ENCODE assay signal across 15 cellular contexts in genomic region chr20:48706116-48706656, GRCh38.
A peak's percentile ranks its signal among the peaks of the same experiment; 100 is the strongest.
DNase-seq lines count a peak whose midpoint lies in the region; ATAC-seq and TF ChIP-seq lines count a peak whose summit lies in the region.
"Had no signal": no experiment of that assay in that cellular context is flagged by ENCODE, and none has a peak within 500 bp of the region (broad histone marks: within the 10 kb centered on the region; RNA-seq: fewer than 3 reads in every experiment).

No MANE protein-coding gene starts in this region.

- DNase-seq in left ventricle myocardium inferior (no peak), right cardiac atrium (no peak), transverse colon (no peak), Kasumi-1 (lab: John Stamatoyannopoulos, UW) (no peak)
- DNase-seq in stimulated activated CD4-positive, alpha-beta T cell treated with anti-CD3 and anti-CD28 coated beads, Interleukin-2, amount 100 ng/mL, for 48 hours: no peak
- DNase-seq: activated CD4-positive, alpha-beta T cell treated with anti-CD3 and anti-CD28 coated beads for 48 hours; adrenal gland; BE2C; NCI-H187; occipital lobe had no signal

- 96% methylated on average over 2 of the region's 2 CpGs for WGBS in right cardiac atrium
- WGBS in transverse colon (ENCODE audit: low coverage in 1 of 2), 2 donors: 100% methylated on average over 2 of the region's 2 CpGs; no CpG with 5 or more reads in 1 of the 2 donors

- no peak for TF ChIP-seq EP300 in transverse colon (IDR thresholded peaks at IDR 0.05; ENCODE audit: low read depth)

- in situ Hi-C loops in transverse colon (cut with MboI; ENCODE audit: low pct_ligation_motif_present in 1 of 4, low pct_unique_long_range_greater_than_20kb in 1 of 4, low sequenced_read_pairs in 3 of 4): no loop called here

- H3K4me1 Mint-ChIP-seq in activated naive CD8-positive, alpha-beta T cell (ENCODE audit: low read depth): peaks cover 49% of the 10 kb centered on the region

- H3K4me1 ChIP-seq in left ventricle myocardium inferior (peaks cover 40% of the 10 kb centered on the region), right cardiac atrium (ENCODE audit: control insufficient read depth, insufficient read depth, low read length) (peaks cover 9% of the 10 kb centered on the region), transverse colon (peaks cover 0 to 11% (median 0%) of the 10 kb centered on the region in 4 donors)

- TF ChIP-seq POLR2A in transverse colon (IDR thresholded peaks at IDR 0.05): no peak

- no peak for TF ChIP-seq CTCF in left ventricle myocardium inferior (IDR thresholded peaks at IDR 0.05; ENCODE audit: borderline replicate concordance)
- no peak for TF ChIP-seq CTCF in transverse colon (IDR thresholded peaks at IDR 0.05)

- H3K36me3 ChIP-seq in left ventricle myocardium inferior: no peaks in the 10 kb centered on the region
- no peaks in the 10 kb centered on the region for H3K36me3 ChIP-seq in transverse colon
- H3K36me3 ChIP-seq: adrenal gland, BE2C had no signal

- H3K27me3 Mint-ChIP-seq in activated naive CD8-positive, alpha-beta T cell: no peaks in the 10 kb centered on the region

- peaks cover 17% of the 10 kb centered on the region for H3K36me3 Mint-ChIP-seq in activated naive CD8-positive, alpha-beta T cell

- no peak overlapping the region for H3K4me3 Mint-ChIP-seq in activated naive CD8-positive, alpha-beta T cell

- intact Hi-C loops in left ventricle myocardium inferior (cut with micrococcal nuclease) (no loop called here), right cardiac atrium (cut with DNase I) (no loop called here), transverse colon (cut with DNase I; ENCODE audit: low total_unique reads) (no loop called here)

- H3K9me3 ChIP-seq in left ventricle myocardium inferior (replicated peaks): no peaks in the 10 kb centered on the region
- no peaks in the 10 kb centered on the region for H3K9me3 ChIP-seq in right cardiac atrium (ENCODE audit: control insufficient read depth, low read length)
- H3K9me3 ChIP-seq in transverse colon: no peaks in the 10 kb centered on the region
- H3K9me3 ChIP-seq: adrenal gland, BE2C had no signal

- no peaks in the 10 kb centered on the region for H3K9me3 Mint-ChIP-seq in activated naive CD8-positive, alpha-beta T cell (ENCODE audit: low read depth)

- H3K4me3 ChIP-seq in left ventricle myocardium inferior (no peak overlapping the region), right cardiac atrium (ENCODE audit: low read length) (no peak overlapping the region), transverse colon (no peak overlapping the region)
- H3K4me3 ChIP-seq: adrenal gland, K562 had no signal

- ATAC-seq in right cardiac atrium (no peak), GM19397 (IDR thresholded peaks at IDR 0.05; ENCODE audit: unreplicated experiment) (no peak)
- ATAC-seq: K562, SK-N-SH treated with all-trans-retinoic acid at 6 μM for 48 hours had no signal

- no peaks in the 10 kb centered on the region for H3K27me3 ChIP-seq in left ventricle myocardium inferior (ENCODE audit: low read depth)
- no peaks in the 10 kb centered on the region for H3K27me3 ChIP-seq in right cardiac atrium (ENCODE audit: control insufficient read depth, insufficient read depth)
- H3K27me3 ChIP-seq in layer of hippocampus (ENCODE audit: control insufficient read depth, insufficient read depth, low read length): no peaks in the 10 kb centered on the region
- H3K27me3 ChIP-seq in transverse colon: no peaks in the 10 kb centered on the region
- H3K27me3 ChIP-seq: adrenal gland, BE2C had no signal

- H3K27ac ChIP-seq in left ventricle myocardium inferior (replicated peaks) (peak overlapping the region; percentile 40), right cardiac atrium (ENCODE audit: low read length) (no peak overlapping the region), layer of hippocampus (ENCODE audit: low read depth, low read length) (peak overlapping the region; percentile 17), transverse colon (peak overlapping the region; percentile 7 to 53 (median 36))

- H3K27ac Mint-ChIP-seq in activated naive CD8-positive, alpha-beta T cell: peak overlapping the region; percentile 86
